8 cellular contexts compared by ENCODE assay signal in genomic region chr3:194296448-194296831, GRCh38. TPM values are rescaled to one million over a fixed set of nuclear protein-coding genes. Genes with fewer than 3 reads are reported as not detected.
DNase-seq lines count a peak whose midpoint lies in the region; ATAC-seq, FAIRE-seq and TF ChIP-seq lines count a peak whose summit lies in the region.

No MANE protein-coding gene starts in this region.

- no peak for FAIRE-seq in A549 (lab: Jason Lieb, UNC)

- no peak overlapping the region for H3K27ac Mint-ChIP-seq in CD14-positive monocyte
- no peak overlapping the region for H3K27ac Mint-ChIP-seq in activated CD4-positive, alpha-beta T cell treated with anti-CD3 and anti-CD28 coated beads, Interleukin-2, amount 10 ng/mL, durations not matched to agents 7 days and 5 days
- H3K27ac Mint-ChIP-seq in activated T-helper 2 cell treated with anti-CD3 and anti-CD28 coated beads, Interferon-gamma antibody, Interleukin-2, Interleukin-4, amounts not matched to agents 10 μg/mL and 5 μg/mL and 100 μg/mL, durations not matched to agents 14 hours and 24 hours and 36 hours, result no peak overlapping the region

- H3K27ac ChIP-seq in A549, result peak overlapping the region; percentile 79 to 93
- H3K27ac ChIP-seq in epithelial cell of prostate, result peak overlapping the region; percentile 35

- intact Hi-C loops in mucosa of descending colon (cut with DNase I, micrococcal nuclease), result no loop called here
- intact Hi-C loops in CD14-positive monocyte (cut with micrococcal nuclease), result no loop called here
- intact Hi-C loops in activated T-helper 2 cell treated with anti-CD3 and anti-CD28 coated beads, Interferon-gamma antibody, Interleukin-2, Interleukin-4, amounts not matched to agents 10 μg/mL and 5 μg/mL and 100 μg/mL, durations not matched to agents 14 hours and 24 hours and 36 hours (cut with micrococcal nuclease), result no loop called here

- TF ChIP-seq EP300 in A549 (IDR thresholded peaks at IDR 0.05), result no peak

- H3K27me3 Mint-ChIP-seq in CD14-positive monocyte (ENCODE audit: low read depth in 3 of 3), result peaks cover 16 to 44% (median 28%) of the 10 kb centered on the region in 3 donors
- H3K27me3 Mint-ChIP-seq in activated CD4-positive, alpha-beta T cell treated with anti-CD3 and anti-CD28 coated beads, Interleukin-2, amount 10 ng/mL, durations not matched to agents 7 days and 5 days, result peaks cover 12% of the 10 kb centered on the region
- H3K27me3 Mint-ChIP-seq in activated T-helper 2 cell treated with anti-CD3 and anti-CD28 coated beads, Interferon-gamma antibody, Interleukin-2, Interleukin-4, amounts not matched to agents 10 μg/mL and 5 μg/mL and 100 μg/mL, durations not matched to agents 14 hours and 24 hours and 36 hours (ENCODE audit: low read depth), result peaks cover 24% of the 10 kb centered on the region

- DNase-seq in A549 (ENCODE audit: low read depth in 1 of 2, low spot score in 1 of 2) (peak; percentile 50 to 66), M059J (ENCODE audit: low read depth) (peak; percentile 99), epithelial cell of prostate (ENCODE audit: low read depth, low spot score) (peak; percentile 29), mucosa of descending colon (no peak), NOMO-1 treated with dmso at 0.1 percent for 144 hours (lab: John Stamatoyannopoulos, UW; ENCODE audit: unreplicated experiment) (no peak), CD14-positive monocyte (ENCODE audit: low spot score) (no peak)
- no peak for DNase-seq in activated CD4-positive, alpha-beta T cell treated with anti-CD3 and anti-CD28 coated beads, Interleukin-2, amount 10 ng/mL, durations not matched to agents 7 days and 5 days
- no peak for DNase-seq in activated T-helper 2 cell treated with anti-CD3 and anti-CD28 coated beads, Interferon-gamma antibody, Interleukin-2, Interleukin-4, amounts not matched to agents 10 μg/mL and 5 μg/mL and 100 μg/mL, durations not matched to agents 14 hours and 24 hours and 36 hours (ENCODE audit: low spot score)

- H3K4me1 ChIP-seq in A549 (peaks cover 17% of the 10 kb centered on the region), mucosa of descending colon (ENCODE audit: low read depth) (peaks cover 6% of the 10 kb centered on the region)

- H3K4me3 ChIP-seq in A549, result no peak overlapping the region
- H3K4me3 ChIP-seq in mucosa of descending colon, result no peak overlapping the region

- no peaks in the 10 kb centered on the region for H3K36me3 Mint-ChIP-seq in CD14-positive monocyte
- H3K36me3 Mint-ChIP-seq in activated CD4-positive, alpha-beta T cell treated with anti-CD3 and anti-CD28 coated beads, Interleukin-2, amount 10 ng/mL, durations not matched to agents 7 days and 5 days (ENCODE audit: low read depth), result peaks cover 15% of the 10 kb centered on the region
- H3K36me3 Mint-ChIP-seq in activated T-helper 2 cell treated with anti-CD3 and anti-CD28 coated beads, Interferon-gamma antibody, Interleukin-2, Interleukin-4, amounts not matched to agents 10 μg/mL and 5 μg/mL and 100 μg/mL, durations not matched to agents 14 hours and 24 hours and 36 hours (ENCODE audit: low read depth), result peaks cover 7% of the 10 kb centered on the region

- H3K9me3 Mint-ChIP-seq in CD14-positive monocyte, result no peaks in the 10 kb centered on the region
- peaks cover 10% of the 10 kb centered on the region for H3K9me3 Mint-ChIP-seq in activated CD4-positive, alpha-beta T cell treated with anti-CD3 and anti-CD28 coated beads, Interleukin-2, amount 10 ng/mL, durations not matched to agents 7 days and 5 days
- no peaks in the 10 kb centered on the region for H3K9me3 Mint-ChIP-seq in activated T-helper 2 cell treated with anti-CD3 and anti-CD28 coated beads, Interferon-gamma antibody, Interleukin-2, Interleukin-4, amounts not matched to agents 10 μg/mL and 5 μg/mL and 100 μg/mL, durations not matched to agents 14 hours and 24 hours and 36 hours

- CTCF ChIA-PET in A549 (lab: Yijun Ruan, JAX), result interaction anchor here (1.1 to 2.7 kb wide), 2 partner anchors 10 to 19 kb away, joined by 3 to 11 read pairs; no protein-coding TSS in a partner anchor
- CTCF ChIA-PET in activated CD4-positive, alpha-beta T cell treated with anti-CD3 and anti-CD28 coated beads, Interleukin-2, amount 10 ng/mL, durations not matched to agents 7 days and 5 days (lab: Charles Lee), result interaction anchor here (0.6 to 1.2 kb wide), 5 partner anchors 10 to 1351 kb away, joined by 3 to 4 read pairs (median 4); no protein-coding TSS in a partner anchor

- peaks cover 5% of the 10 kb centered on the region for H3K4me1 Mint-ChIP-seq in CD14-positive monocyte
- H3K4me1 Mint-ChIP-seq in activated CD4-positive, alpha-beta T cell treated with anti-CD3 and anti-CD28 coated beads, Interleukin-2, amount 10 ng/mL, durations not matched to agents 7 days and 5 days, result peaks cover 23% of the 10 kb centered on the region
- peaks cover 22% of the 10 kb centered on the region for H3K4me1 Mint-ChIP-seq in activated T-helper 2 cell treated with anti-CD3 and anti-CD28 coated beads, Interferon-gamma antibody, Interleukin-2, Interleukin-4, amounts not matched to agents 10 μg/mL and 5 μg/mL and 100 μg/mL, durations not matched to agents 14 hours and 24 hours and 36 hours (ENCODE audit: low read depth)

- ATAC-seq in A549 (peak; percentile 67 to 74; a peak in 5 of 6 replicates), mucosa of descending colon (peak; percentile 8)

- TF ChIP-seq POLR2A in A549 (IDR thresholded peaks at IDR 0.05; ENCODE audit: low read length), result no peak

- TF ChIP-seq CTCF in A549 (IDR thresholded peaks at IDR 0.05), result no peak
- TF ChIP-seq CTCF in mucosa of descending colon (IDR thresholded peaks at IDR 0.05), result no peak
- TF ChIP-seq CTCF in CD14-positive monocyte (IDR thresholded peaks at IDR 0.05), result no peak

- no peaks in the 10 kb centered on the region for H3K36me3 ChIP-seq in mucosa of descending colon (ENCODE audit: low read depth)

- TF ChIP-seq RAD21 in A549 (conservative IDR thresholded peaks at IDR 0.05 in 1 of 2, IDR thresholded peaks at IDR 0.05 in 1 of 2), result no peak

- H3K4me2 ChIP-seq in A549, result peak overlapping the region; percentile 50

- H3K9me3 ChIP-seq in A549 (no peaks in the 10 kb centered on the region), mucosa of descending colon (no peaks in the 10 kb centered on the region)

- 35% methylated on average over 13 of the region's 13 CpGs for WGBS in A549 (ENCODE audit: missing lambda C conversion rate)

- peak overlapping the region in 1 of 2 donors; percentile 48 for H3K4me3 Mint-ChIP-seq in CD14-positive monocyte
- H3K4me3 Mint-ChIP-seq in activated CD4-positive, alpha-beta T cell treated with anti-CD3 and anti-CD28 coated beads, Interleukin-2, amount 10 ng/mL, durations not matched to agents 7 days and 5 days, result no peak overlapping the region
- no peak overlapping the region for H3K4me3 Mint-ChIP-seq in activated T-helper 2 cell treated with anti-CD3 and anti-CD28 coated beads, Interferon-gamma antibody, Interleukin-2, Interleukin-4, amounts not matched to agents 10 μg/mL and 5 μg/mL and 100 μg/mL, durations not matched to agents 14 hours and 24 hours and 36 hours (ENCODE audit: low read depth)

- POLR2A ChIA-PET in A549 (lab: Yijun Ruan, JAX), result no interaction called here
- POLR2A ChIA-PET in activated CD4-positive, alpha-beta T cell treated with anti-CD3 and anti-CD28 coated beads, Interleukin-2, amount 10 ng/mL, durations not matched to agents 7 days and 5 days (lab: Charles Lee), result interaction anchor here (0.6 kb wide), 1 partner anchor 161 kb away, joined by 4 read pairs; no protein-coding TSS in a partner anchor

TF ChIP-seq in A549, 52 proteins besides CTCF, POLR2A, EP300 and RAD21 (continues in another document):
- TF ChIP-seq MAX (IDR thresholded peaks at IDR 0.05), result peak; percentile 66
- no peak for TF ChIP-seq FOSL2 (IDR thresholded peaks at IDR 0.05)
- TF ChIP-seq FOSL2 (CRISPR knock-in tag; IDR thresholded peaks at IDR 0.05), result peak; percentile 53; the same call in 1 of the 2 replicates
- TF ChIP-seq BHLHE40 (IDR thresholded peaks at IDR 0.05; ENCODE audit: low read depth, low read length), result no peak
- peak; percentile 38 to 41; a peak in 2 of 4 replicates for TF ChIP-seq CEBPB (IDR thresholded peaks at IDR 0.05)
- TF ChIP-seq USF2 (IDR thresholded peaks at IDR 0.05), result no peak
- peak; percentile 42 for TF ChIP-seq JUNB (IDR thresholded peaks at IDR 0.05)
- TF ChIP-seq ATOH8 (CRISPR knock-in tag; IDR thresholded peaks at IDR 0.05; ENCODE audit: low read depth), result no peak
- no peak for TF ChIP-seq SREBF2 (IDR thresholded peaks at IDR 0.05)
- TF ChIP-seq FOXS1 (CRISPR knock-in tag; IDR thresholded peaks at IDR 0.05), result no peak
- 0 out of 5 replicates have a peak, but pooled peaks of 1 of the 2 experiments have one; percentile 42 for TF ChIP-seq JUN (IDR thresholded peaks at IDR 0.05)

RNA-seq across cellular contexts. Expression of gene CPN2, which starts 54.7 kb away (rescaled TPM):
- polyA plus RNA-seq in A549 (2011; rRNA removed) (not detected in 2 replicates), A549 (2017; fragmentation: RNase III; extraction: RNeasy Plus Mini Kit Qiagen cat#74134 plus additional on column Dnase treatment) (not detected in 3 replicates), CD14-positive monocyte (not detected)
- polyA plus RNA-seq in A549 (2012; cell fraction: cytosol; rRNA removed), result 0.03 TPM in 1 of 2 replicates, not detected in the other
- not detected in 2 replicates for polyA plus RNA-seq in A549 (2012; cell fraction: nucleus; rRNA removed)
- polyA minus RNA-seq in A549 (2011; rRNA and poly(A)+ RNA removed), result not detected in 2 replicates
- total RNA-seq in M059J (2014; rRNA removed; shearing (Covaris generic)), result not detected in 2 replicates
- under 1 TPM in 1 of 3 donors, not detected in 2; 0.14 TPM for total RNA-seq in mucosa of descending colon
- total RNA-seq in activated CD4-positive, alpha-beta T cell treated with anti-CD3 and anti-CD28 coated beads, Interleukin-2, amount 10 ng/mL, durations not matched to agents 7 days and 5 days, result not detected
- total RNA-seq in activated T-helper 2 cell treated with anti-CD3 and anti-CD28 coated beads, Interferon-gamma antibody, Interleukin-2, Interleukin-4, amounts not matched to agents 10 μg/mL and 5 μg/mL and 100 μg/mL, durations not matched to agents 14 hours and 24 hours and 36 hours, result not detected in 2 replicates

Comparison
In these comparisons a context has a peak if more than half of its experiments do, and no peak if none do; other contexts are left out.
1. DNase-seq: peak in A549 (2 of 2), M059J (single experiment) and epithelial cell of prostate (single experiment); none in mucosa of descending colon (0 of 3), NOMO-1 treated with dmso at 0.1 percent for 144 hours (single experiment), CD14-positive monocyte (single experiment), activated CD4-positive, alpha-beta T cell treated with anti-CD3 and anti-CD28 coated beads, Interleukin-2, amount 10 ng/mL, durations not matched to agents 7 days and 5 days (single experiment) and activated T-helper 2 cell treated with anti-CD3 and anti-CD28 coated beads, Interferon-gamma antibody, Interleukin-2, Interleukin-4, amounts not matched to agents 10 μg/mL and 5 μg/mL and 100 μg/mL, durations not matched to agents 14 hours and 24 hours and 36 hours (single experiment).